In the genomic region with DNA sequence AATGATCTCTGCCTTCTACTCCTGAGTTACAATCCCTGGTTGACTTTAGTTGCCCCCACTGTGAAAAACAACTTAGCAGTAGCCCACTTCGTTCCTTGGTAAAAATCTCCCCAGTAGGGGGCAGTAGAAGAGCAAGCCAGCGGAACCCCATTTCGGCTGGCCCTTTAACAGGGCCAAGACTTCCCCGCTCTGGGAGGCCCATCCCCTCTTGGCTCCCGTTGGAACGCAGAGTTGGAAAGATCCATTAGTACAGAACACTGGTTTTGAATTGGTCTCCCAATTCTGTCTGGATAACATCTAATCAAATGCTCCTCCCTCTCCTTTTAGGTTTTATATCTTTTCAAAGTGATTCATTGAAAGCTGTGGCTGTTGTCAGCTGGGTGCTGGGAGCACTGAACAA, we compare ENCODE assay signal across 8 cellular contexts.
A peak's percentile ranks its signal among the peaks of the same experiment; 100 is the strongest.
DNase-seq lines count a peak whose midpoint lies in the region; ATAC-seq and TF ChIP-seq lines count a peak whose summit lies in the region.

No MANE protein-coding gene starts in this region.

- no peak for TF ChIP-seq EP300 in sigmoid colon (IDR thresholded peaks at IDR 0.05)

- no peaks in the 10 kb centered on the region for H3K9me3 Mint-ChIP-seq in GM23338
- H3K9me3 Mint-ChIP-seq in activated naive CD4-positive, alpha-beta T cell treated with anti-CD3 and anti-CD28 coated beads for 36 hours: no peaks in the 10 kb centered on the region

- 7 to 24% methylated on average over 6 of the region's 6 CpGs for WGBS in aorta, 2 donors
- 1 to 4% methylated on average over 6 of the region's 6 CpGs for WGBS in sigmoid colon, 2 donors

- ATAC-seq in GM23338 (peak; percentile 87), left lobe of liver (peak; percentile 26), aorta (ENCODE audit: low FRiP score) (no peak), HG03159 (IDR thresholded peaks at IDR 0.05; ENCODE audit: unreplicated experiment) (no peak)

- H4K20me1 ChIP-seq in GM23338 (replicated peaks; ENCODE audit: insufficient read depth): no peaks in the 10 kb centered on the region

- H3K79me2 ChIP-seq in GM23338 (replicated peaks; ENCODE audit: insufficient read depth): no peaks in the 10 kb centered on the region

- no peaks in the 10 kb centered on the region for H3F3A ChIP-seq in GM23338 (replicated peaks; ENCODE audit: low read depth)

- no peak overlapping the region for H3K4me3 ChIP-seq in GM23338
- H3K4me3 ChIP-seq in Peyer's patch: no peak overlapping the region
- no peak overlapping the region for H3K4me3 ChIP-seq in aorta (ENCODE audit: low read length in 2 of 2)
- no peak overlapping the region for H3K4me3 ChIP-seq in sigmoid colon

- TF ChIP-seq CTCF in GM23338 (conservative IDR thresholded peaks at IDR 0.05; ENCODE audit: low read depth in 2 of 2): peak; percentile 80 to 86
- TF ChIP-seq CTCF in Peyer's patch (IDR thresholded peaks at IDR 0.05): peak; percentile 10 to 58 (median 50)
- TF ChIP-seq CTCF in sigmoid colon (IDR thresholded peaks at IDR 0.05): peak in 1 of 4 experiments; percentile 12

- H3K36me3 ChIP-seq in GM23338 (ENCODE audit: insufficient read depth) (no peaks in the 10 kb centered on the region), Peyer's patch (no peaks in the 10 kb centered on the region), aorta (ENCODE audit: control insufficient read depth in 1 of 2, insufficient read depth in 2 of 2, low read length in 1 of 2) (no peaks in the 10 kb centered on the region), sigmoid colon (no peaks in the 10 kb centered on the region)

- H3K9me3 ChIP-seq in Peyer's patch (no peaks in the 10 kb centered on the region), aorta (ENCODE audit: control insufficient read depth, low read length) (no peaks in the 10 kb centered on the region), sigmoid colon (no peaks in the 10 kb centered on the region)

- DNase-seq in GM23338 (ENCODE audit: low spot score) (peak; percentile 88), Peyer's patch (peak in 2 of 3 donors; percentile 35 to 57), left lobe of liver (ENCODE audit: low spot score) (no peak), aorta (no peak), sigmoid colon (no peak)
- DNase-seq in activated naive CD4-positive, alpha-beta T cell treated with anti-CD3 and anti-CD28 coated beads for 36 hours: peak; percentile 77
- peak; percentile 31 for DNase-seq in stimulated activated CD8-positive, alpha-beta memory T cell treated with anti-CD3 and anti-CD28 coated beads, Interleukin-4, amount 100 ng/mL, for 24 hours (ENCODE audit: low read depth)

- CTCF ChIA-PET in activated naive CD4-positive, alpha-beta T cell treated with anti-CD3 and anti-CD28 coated beads for 36 hours (lab: Charles Lee): interaction anchor here (0.6 to 8.2 kb wide), 27 partner anchors 8 to 1133 kb away, joined by 3 to 95 read pairs (median 4); partner anchors contain the start of gene BCL11B

- no peaks in the 10 kb centered on the region for H3K27me3 Mint-ChIP-seq in GM23338 (ENCODE audit: insufficient read depth, low read depth, poor library complexity)
- H3K27me3 Mint-ChIP-seq in activated naive CD4-positive, alpha-beta T cell treated with anti-CD3 and anti-CD28 coated beads for 36 hours (ENCODE audit: low read depth): no peaks in the 10 kb centered on the region

- no peak overlapping the region for H3K4me2 ChIP-seq in GM23338

- no peaks in the 10 kb centered on the region for H3K27me3 ChIP-seq in GM23338 (ENCODE audit: insufficient read depth)
- no peaks in the 10 kb centered on the region for H3K27me3 ChIP-seq in Peyer's patch
- no peaks in the 10 kb centered on the region for H3K27me3 ChIP-seq in aorta (ENCODE audit: control insufficient read depth in 1 of 2, insufficient read depth in 2 of 2, low read length in 1 of 2)
- peaks cover 0 to 27% (median 5%) of the 10 kb centered on the region in 3 donors for H3K27me3 ChIP-seq in sigmoid colon

- H3K27ac ChIP-seq in GM23338 (ENCODE audit: low read depth) (no peak overlapping the region), Peyer's patch (peak overlapping the region in 2 of 4 donors; percentile 25 to 56), aorta (ENCODE audit: low read depth in 1 of 2, low read length in 2 of 2) (no peak overlapping the region), sigmoid colon (no peak overlapping the region)

- H3K4me1 ChIP-seq in GM23338 (ENCODE audit: insufficient read depth) (peaks cover 27% of the 10 kb centered on the region), Peyer's patch (no peaks in the 10 kb centered on the region), aorta (ENCODE audit: control insufficient read depth in 1 of 2, insufficient read depth in 2 of 2, low read length in 2 of 2) (no peaks in the 10 kb centered on the region), sigmoid colon (no peaks in the 10 kb centered on the region)

- TF ChIP-seq POLR2A in Peyer's patch (IDR thresholded peaks at IDR 0.05) (no peak), sigmoid colon (IDR thresholded peaks at IDR 0.05) (no peak)

- no peaks in the 10 kb centered on the region for H3K9me2 ChIP-seq in GM23338 (ENCODE audit: insufficient read depth)

- no peak overlapping the region for H3K4me3 Mint-ChIP-seq in GM23338
- H3K4me3 Mint-ChIP-seq in activated naive CD4-positive, alpha-beta T cell treated with anti-CD3 and anti-CD28 coated beads for 36 hours: peak overlapping the region; percentile 71

- no peak overlapping the region; the same call in 1 of the 2 replicates for H2AFZ ChIP-seq in GM23338

- H3K4me1 Mint-ChIP-seq in GM23338: peaks cover 30% of the 10 kb centered on the region
- peaks cover 81% of the 10 kb centered on the region for H3K4me1 Mint-ChIP-seq in activated naive CD4-positive, alpha-beta T cell treated with anti-CD3 and anti-CD28 coated beads for 36 hours (ENCODE audit: low read depth)

- H3K27ac Mint-ChIP-seq in GM23338: no peak overlapping the region
- peak overlapping the region; percentile 98 for H3K27ac Mint-ChIP-seq in activated naive CD4-positive, alpha-beta T cell treated with anti-CD3 and anti-CD28 coated beads for 36 hours

- no peaks in the 10 kb centered on the region for H3K36me3 Mint-ChIP-seq in GM23338 (ENCODE audit: low read depth)
- peaks cover 3% of the 10 kb centered on the region for H3K36me3 Mint-ChIP-seq in activated naive CD4-positive, alpha-beta T cell treated with anti-CD3 and anti-CD28 coated beads for 36 hours (ENCODE audit: low read depth)

- intact Hi-C loops in activated naive CD4-positive, alpha-beta T cell treated with anti-CD3 and anti-CD28 coated beads for 36 hours (cut with micrococcal nuclease): loop anchor here (1.0 to 10.0 kb wide), 12 partner anchors 39 to 1279 kb away; partner anchors contain the start of gene BCL11B
- intact Hi-C loops in aorta (cut with DNase I): no loop called here
- intact Hi-C loops in sigmoid colon (cut with DNase I): no loop called here

TF ChIP-seq in GM23338, 12 proteins besides CTCF, POLR2A, EP300 and RAD21 (continues in another document):
- TF ChIP-seq EZH2 (IDR thresholded peaks at IDR 0.05; ENCODE audit: low read depth, unreplicated experiment) (no peak), ZNF114 (CRISPR knock-in tag; IDR thresholded peaks at IDR 0.05) (no peak), REST (IDR thresholded peaks at IDR 0.05; ENCODE audit: unreplicated experiment) (no peak)

Comparison
In these comparisons a context has a peak if more than half of its experiments do, and no peak if none do; other contexts are left out.
1. ATAC-seq: peak in GM23338 (single experiment) and left lobe of liver (single experiment); none in aorta (single experiment) and HG03159 (single experiment).
2. DNase-seq: peak in GM23338 (single experiment), Peyer's patch (2 of 3), activated naive CD4-positive, alpha-beta T cell treated with anti-CD3 and anti-CD28 coated beads for 36 hours (single experiment) and stimulated activated CD8-positive, alpha-beta memory T cell treated with anti-CD3 and anti-CD28 coated beads, Interleukin-4, amount 100 ng/mL, for 24 hours (single experiment); none in left lobe of liver (single experiment), aorta (0 of 2) and sigmoid colon (single experiment).